In the genomic region with DNA sequence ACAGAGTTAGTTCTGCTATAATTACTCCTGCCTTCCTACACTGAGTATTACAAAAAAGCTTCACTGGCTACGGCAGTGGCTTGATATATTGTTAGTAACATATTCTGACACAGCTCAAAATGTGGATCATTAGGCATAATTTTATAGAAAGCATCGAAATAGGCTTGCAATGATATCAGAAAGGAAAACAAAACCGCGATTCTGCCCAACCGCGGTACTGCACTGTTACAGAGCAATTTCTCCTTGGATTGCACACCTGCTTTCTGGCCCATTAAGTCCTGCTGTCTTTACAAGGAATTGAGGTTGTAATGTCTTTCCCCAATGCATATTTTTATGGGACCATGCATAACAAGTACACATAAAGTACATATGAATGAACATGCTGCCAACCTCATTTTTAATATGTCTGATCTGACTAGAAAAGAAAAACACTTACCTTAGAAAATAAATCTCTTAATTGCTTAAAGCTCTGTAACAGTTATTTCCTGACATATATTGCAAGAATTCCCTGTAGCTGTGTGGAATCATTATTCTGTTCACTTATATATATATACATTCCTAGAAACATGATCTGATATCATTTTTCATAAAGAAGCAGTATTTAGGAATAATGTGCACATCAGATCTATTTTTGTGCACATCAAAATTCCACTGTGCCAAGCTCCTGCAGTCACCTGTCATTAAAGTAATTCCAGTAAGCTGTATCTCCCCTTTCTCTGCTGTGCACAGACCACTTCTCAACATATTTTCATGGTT, we compare ENCODE assay signal across 16 cellular contexts.
"Had no signal": no experiment of that assay in that cellular context is flagged by ENCODE, and none has a peak within 500 bp of the region (broad histone marks: within the 10 kb centered on the region; RNA-seq: fewer than 3 reads in every experiment).

No MANE protein-coding gene starts in this region.

- ATAC-seq: activated CD8-positive, alpha-beta memory T cell treated with anti-CD3 and anti-CD28 coated beads, Interleukin-2, amount 10 ng/mL, durations not matched to agents 7 days and 5 days; effector memory CD8-positive, alpha-beta T cell; gastrocnemius medialis had no signal

- DNase-seq: activated CD4-positive, alpha-beta T cell treated with anti-CD3 and anti-CD28 coated beads, Interleukin-2, amount 50 U/mL, for 4 hours; activated CD4-positive, CD25-positive, alpha-beta regulatory T cell treated with anti-CD3 and anti-CD28 coated beads, Interleukin-2, amount 50 U/mL, for 72 hours; activated CD8-positive, alpha-beta memory T cell treated with anti-CD3 and anti-CD28 coated beads, Interleukin-2, amount 10 ng/mL, durations not matched to agents 7 days and 5 days; activated gamma-delta T cell; activated naive CD8-positive, alpha-beta T cell treated with anti-CD3 and anti-CD28 coated beads for 36 hours; activated T-cell treated with anti-CD3 and anti-CD28 coated beads, Interleukin-2, amount 50 U/mL, for 48 hours; brain microvascular endothelial cell; cerebellar nuclear complex; effector memory CD8-positive, alpha-beta T cell; gastrocnemius medialis; left ventricle myocardium inferior; mesendoderm; nephron progenitor cell; stimulated activated CD4-positive, alpha-beta T cell treated with anti-CD3 and anti-CD28 coated beads, Interleukin-12 subunit alpha, Interleukin-12 subunit beta, amount 100 ng/mL, for 4 hours; stimulated activated naive CD4-positive, alpha-beta T cell; substantia nigra had no signal
